Comparison of ENCODE assay signal across 18 cellular contexts in the genomic region with DNA sequence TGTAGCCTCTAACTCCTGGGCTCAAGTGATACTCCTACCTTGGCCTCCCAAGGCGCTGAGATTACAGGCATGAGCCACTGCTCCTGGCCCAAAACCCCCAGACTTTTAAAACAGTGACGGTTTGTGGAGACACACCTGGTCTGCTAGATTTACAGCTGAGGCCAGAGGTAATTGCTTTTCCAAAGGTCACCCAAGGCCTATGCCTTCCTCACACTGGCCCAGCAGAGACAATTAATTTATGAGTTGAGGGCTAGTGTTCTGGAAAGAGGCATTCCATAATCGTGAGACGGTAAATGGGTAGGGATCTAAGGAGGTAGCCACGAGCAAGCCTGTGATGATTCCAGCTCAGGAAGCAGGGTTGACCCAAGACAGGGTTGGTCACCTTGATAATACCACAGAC. TPM values are rescaled to one million over a fixed set of nuclear protein-coding genes. Genes with fewer than 3 reads are reported as not detected.
DNase-seq lines count a peak whose midpoint lies in the region; ATAC-seq and TF ChIP-seq lines count a peak whose summit lies in the region.
"Had no signal": no experiment of that assay in that cellular context is flagged by ENCODE, and none has a peak within 500 bp of the region (broad histone marks: within the 10 kb centered on the region; RNA-seq: fewer than 3 reads in every experiment).

No MANE protein-coding gene starts in this region.

- H3K9me3 Mint-ChIP-seq in endodermal cell (no peaks in the 10 kb centered on the region), neural crest cell (no peaks in the 10 kb centered on the region)
- H3K9me3 Mint-ChIP-seq: CD4-positive, alpha-beta T cell; HFFc6 had no signal

- DNase-seq in OCI-LY7 (ENCODE audit: low spot score) (no peak), endodermal cell (peak; percentile 19), neural crest cell (ENCODE audit: low read depth, low spot score) (no peak), NCI-H2029 (lab: John Stamatoyannopoulos, UW) (no peak), Right ventricle myocardium superior (no peak), COR-L47 (lab: John Stamatoyannopoulos, UW) (no peak)
- DNase-seq: ACHN; BE2C; CD4-positive, alpha-beta T cell; DMS153; DMS79; GDM1; GOT3; H7; HFFc6 had no signal

- H2AFZ ChIP-seq in OCI-LY7 (ENCODE audit: low read length): no peak overlapping the region; the same call in 1 of the 2 replicates

- H3K27me3 Mint-ChIP-seq in endodermal cell (ENCODE audit: insufficient read depth) (peaks cover 2% of the 10 kb centered on the region), neural crest cell (ENCODE audit: low read depth) (no peaks in the 10 kb centered on the region)
- H3K27me3 Mint-ChIP-seq: CD4-positive, alpha-beta T cell had no signal

- H3K4me2 ChIP-seq in OCI-LY7 (ENCODE audit: low read length): peak overlapping the region; percentile 30; the same call in 1 of the 2 replicates

- no peaks in the 10 kb centered on the region for H4K20me1 ChIP-seq in OCI-LY7 (ENCODE audit: insufficient read depth, low read length)

- no TSS peak for BruUV-seq in OCI-LY7 (replicated peaks; lab: Mats Ljungman, UMichigan)

- no peak overlapping the region for H3K9ac ChIP-seq in endodermal cell (ENCODE audit: extremely low read depth, low read length, poor library complexity, severe bottlenecking)

- no peak for TF ChIP-seq CTCF in OCI-LY7 (conservative IDR thresholded peaks at IDR 0.05; ENCODE audit: low read length)
- TF ChIP-seq CTCF in endodermal cell (conservative IDR thresholded peaks at IDR 0.05): no peak
- no peak for TF ChIP-seq CTCF in neural crest cell (conservative IDR thresholded peaks at IDR 0.05)

- H3K4me1 ChIP-seq in OCI-LY7 (ENCODE audit: insufficient read depth, low read length, poor library complexity, severe bottlenecking): peaks cover 50% of the 10 kb centered on the region
- H3K4me1 ChIP-seq in endodermal cell (ENCODE audit: control insufficient read depth, insufficient read depth, low read length): no peaks in the 10 kb centered on the region
- H3K4me1 ChIP-seq: BE2C had no signal

- intact Hi-C loops in OCI-LY7 (cut with micrococcal nuclease; ENCODE audit: unreplicated experiment): no loop called here
- intact Hi-C loops in Right ventricle myocardium superior (cut with DNase I): loop anchor here (5.0 kb wide), 2 partner anchors 127 to 192 kb away; a partner anchor contains a TSS

- H3K27ac ChIP-seq in OCI-LY7 (ENCODE audit: low read depth, low read length, poor library complexity, severe bottlenecking): no peak overlapping the region
- no peak overlapping the region for H3K27ac ChIP-seq in endodermal cell (ENCODE audit: low read depth, low read length)
- H3K27ac ChIP-seq: C4-2B had no signal

- H3K27ac Mint-ChIP-seq in endodermal cell: no peak overlapping the region
- peak overlapping the region; percentile 64 for H3K27ac Mint-ChIP-seq in neural crest cell (ENCODE audit: unreplicated experiment)
- H3K27ac Mint-ChIP-seq: CD4-positive, alpha-beta T cell; HFFc6 had no signal

- WGBS in endodermal cell (ENCODE audit: insufficient coverage in 1 of 2, insufficient read length in 1 of 2), 2 experiments: 91 to 94% methylated on average over 2 to 5 of the region's 5 CpGs

- H3K4me3 Mint-ChIP-seq in endodermal cell: no peak overlapping the region
- H3K4me3 Mint-ChIP-seq in neural crest cell: no peak overlapping the region
- H3K4me3 Mint-ChIP-seq: CD4-positive, alpha-beta T cell; HFFc6 had no signal

- POLR2A ChIA-PET in OCI-LY7 (lab: Charles Lee): interaction anchor here (0.6 to 8.3 kb wide), 8 partner anchors 9 to 807 kb away, joined by 3 to 106 read pairs (median 4); a partner anchor contains a TSS

- CTCF ChIA-PET in OCI-LY7 (lab: Charles Lee; ENCODE audit: unreplicated experiment): interaction anchor here (0.6 to 1.5 kb wide), 2 partner anchors 20 to 24 kb away, joined by 3 read pairs; no protein-coding TSS in a partner anchor

- H3K36me3 Mint-ChIP-seq in endodermal cell (ENCODE audit: low read depth) (no peaks in the 10 kb centered on the region), neural crest cell (ENCODE audit: low read depth) (no peaks in the 10 kb centered on the region)

- H3K4me3 ChIP-seq in OCI-LY7 (ENCODE audit: low read depth, low read length, poor library complexity, severe bottlenecking) (no peak overlapping the region), endodermal cell (ENCODE audit: low read length) (no peak overlapping the region)

- no peaks in the 10 kb centered on the region for H3K4me1 Mint-ChIP-seq in endodermal cell
- peaks cover 19% of the 10 kb centered on the region for H3K4me1 Mint-ChIP-seq in neural crest cell

- H3K9me3 ChIP-seq in OCI-LY7 (ENCODE audit: low read length) (no peaks in the 10 kb centered on the region), endodermal cell (ENCODE audit: control insufficient read depth, low read length) (no peaks in the 10 kb centered on the region)
- H3K9me3 ChIP-seq: BE2C had no signal

- H3K36me3 ChIP-seq in OCI-LY7 (ENCODE audit: insufficient read depth, low read length): no peaks in the 10 kb centered on the region
- no peaks in the 10 kb centered on the region for H3K36me3 ChIP-seq in endodermal cell (ENCODE audit: control insufficient read depth, insufficient read depth, low read length)
- H3K36me3 ChIP-seq: BE2C had no signal

- H3K79me2 ChIP-seq in OCI-LY7 (ENCODE audit: insufficient read depth, low read depth, low read length): no peaks in the 10 kb centered on the region

- no peaks in the 10 kb centered on the region for H3K27me3 ChIP-seq in endodermal cell (ENCODE audit: control insufficient read depth, insufficient read depth, low read length, poor library complexity, severe bottlenecking)
- H3K27me3 ChIP-seq: BE2C had no signal

- ATAC-seq in Right ventricle myocardium superior (ENCODE audit: poor library complexity) (no peak), HG02885 (IDR thresholded peaks at IDR 0.05; ENCODE audit: poor library complexity, unreplicated experiment) (no peak)
- ATAC-seq: HCT116 had no signal

- H3K9me2 ChIP-seq in OCI-LY7 (ENCODE audit: insufficient read depth, low read length): no peaks in the 10 kb centered on the region

RNA-seq across cellular contexts. Expression of a gene that starts 12.4 kb away (rescaled TPM):
- total RNA-seq in OCI-LY7 (2014; rRNA removed; shearing (Covaris generic)): 532 and 610 TPM in 2 replicates
- 558 and 594 TPM in 2 replicates for total RNA-seq in OCI-LY7 (2022)
- 100 to 1,000 TPM; 170 to 173 TPM for total RNA-seq in endodermal cell
- polyA plus RNA-seq in endodermal cell (2013, experiment 1 of 2): 196 TPM
- polyA plus RNA-seq in endodermal cell (2013, experiment 2 of 2): 182 TPM
- total RNA-seq in neural crest cell: 313 and 329 TPM in 2 replicates
- total RNA-seq in Right ventricle myocardium superior: 149 TPM
